Comparison of ENCODE assay signal across 1 cellular context in the genomic region with DNA sequence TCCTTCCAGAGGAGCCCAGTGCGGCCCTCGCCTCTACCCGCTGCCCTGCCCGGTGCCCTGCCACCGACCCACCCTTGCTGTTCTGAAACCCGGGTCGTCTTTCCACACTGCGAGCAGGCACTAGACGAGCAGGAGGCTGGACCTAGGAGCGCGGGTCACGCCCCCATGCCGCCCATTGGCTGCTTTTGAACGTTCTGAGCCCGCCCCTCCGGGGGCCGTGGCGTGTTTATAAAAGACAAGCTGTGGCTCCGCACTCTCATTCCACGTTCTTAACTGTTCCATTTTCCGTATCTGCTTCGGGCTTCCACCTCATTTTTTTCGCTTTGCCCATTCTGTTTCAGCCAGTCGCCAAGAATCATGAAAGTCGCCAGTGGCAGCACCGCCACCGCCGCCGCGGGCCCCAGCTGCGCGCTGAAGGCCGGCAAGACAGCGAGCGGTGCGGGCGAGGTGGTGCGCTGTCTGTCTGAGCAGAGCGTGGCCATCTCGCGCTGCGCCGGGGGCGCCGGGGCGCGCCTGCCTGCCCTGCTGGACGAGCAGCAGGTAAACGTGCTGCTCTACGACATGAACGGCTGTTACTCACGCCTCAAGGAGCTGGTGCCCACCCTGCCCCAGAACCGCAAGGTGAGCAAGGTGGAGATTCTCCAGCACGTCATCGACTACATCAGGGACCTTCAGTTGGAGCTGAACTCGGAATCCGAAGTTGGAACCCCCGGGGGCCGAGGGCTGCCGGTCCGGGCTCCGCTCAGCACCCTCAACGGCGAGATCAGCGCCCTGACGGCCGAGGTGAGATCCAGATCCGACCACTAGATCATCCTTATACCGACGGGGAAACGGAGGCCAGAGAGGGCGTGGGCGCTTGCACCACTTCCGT.
TF ChIP-seq lines count a peak whose summit lies in the region.

A gene with protein sequence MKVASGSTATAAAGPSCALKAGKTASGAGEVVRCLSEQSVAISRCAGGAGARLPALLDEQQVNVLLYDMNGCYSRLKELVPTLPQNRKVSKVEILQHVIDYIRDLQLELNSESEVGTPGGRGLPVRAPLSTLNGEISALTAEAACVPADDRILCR (plus strand): TSS at position 259 of the 871 bp plus-strand sequence. CDS start 99 bp downstream, at position 358.

TF ChIP-seq in HEK293, 187 proteins besides CTCF, POLR2A, EP300 and RAD21 (continued from another document and continues in another):
- TF ChIP-seq ZNF76 (tag by site-specific recombination; IDR thresholded peaks at IDR 0.05; ENCODE audit: borderline replicate concordance, low read depth) (peak; percentile 55; the same call in 1 of the 2 replicates), ZNF677 (tag by site-specific recombination; IDR thresholded peaks at IDR 0.05) (no peak), SCRT1 (tag by site-specific recombination; IDR thresholded peaks at IDR 0.05; ENCODE audit: borderline replicate concordance) (no peak), YY1 (tag by site-specific recombination; IDR thresholded peaks at IDR 0.05) (peak; percentile 42; the same call in 1 of the 2 replicates), ZNF768 (tag by site-specific recombination; IDR thresholded peaks at IDR 0.05) (no peak), ZBTB8A (tag by site-specific recombination; IDR thresholded peaks at IDR 0.05) (peak; percentile 37; the same call in 1 of the 2 replicates), SALL2 (tag by site-specific recombination; IDR thresholded peaks at IDR 0.05; ENCODE audit: borderline replicate concordance) (no peak), YY2 (tag by site-specific recombination; IDR thresholded peaks at IDR 0.05) (no peak), ZNF596 (tag by site-specific recombination; IDR thresholded peaks at IDR 0.05) (no peak), ZNF366 (tag by site-specific recombination; conservative IDR thresholded peaks at IDR 0.05) (no peak), ZNF561 (tag by site-specific recombination; IDR thresholded peaks at IDR 0.05; ENCODE audit: borderline replicate concordance) (no peak), ZNF571 (tag by site-specific recombination; IDR thresholded peaks at IDR 0.05) (no peak), ZFP41 (tag by site-specific recombination; IDR thresholded peaks at IDR 0.05; ENCODE audit: borderline replicate concordance) (no peak), ZNF544 (tag by site-specific recombination; IDR thresholded peaks at IDR 0.05) (no peak), ZNF311 (tag by site-specific recombination; IDR thresholded peaks at IDR 0.05; ENCODE audit: borderline replicate concordance) (no peak), SP2 (tag by site-specific recombination; IDR thresholded peaks at IDR 0.05) (peak; percentile 88), ZNF555 (tag by site-specific recombination; conservative IDR thresholded peaks at IDR 0.05) (no peak), SETDB1 (IDR thresholded peaks at IDR 0.05; ENCODE audit: insufficient read length, low read length) (no peak), HOXD13 (CRISPR knock-in tag; IDR thresholded peaks at IDR 0.05; ENCODE audit: borderline replicate concordance) (peak; percentile 36; the same call in 1 of the 2 replicates), ZFP69B (tag by site-specific recombination; IDR thresholded peaks at IDR 0.05) (no peak; the same call in 1 of the 2 replicates), ZFHX2 (tag by site-specific recombination; conservative IDR thresholded peaks at IDR 0.05) (no peak; the same call in none of the 2 replicates), ZNF350 (tag by site-specific recombination; IDR thresholded peaks at IDR 0.05) (no peak), ZNF701 (tag by site-specific recombination; IDR thresholded peaks at IDR 0.05) (no peak), ZBTB17 (tag by site-specific recombination; IDR thresholded peaks at IDR 0.05) (peak; percentile 97), ZNF121 (tag by site-specific recombination; IDR thresholded peaks at IDR 0.05) (no peak), SP3 (tag by site-specific recombination; IDR thresholded peaks at IDR 0.05) (peak; percentile 82), OVOL3 (tag by site-specific recombination; IDR thresholded peaks at IDR 0.05) (no peak), ZNF623 (tag by site-specific recombination; IDR thresholded peaks at IDR 0.05) (no peak), MEIS1 (CRISPR knock-in tag; IDR thresholded peaks at IDR 0.05; ENCODE audit: borderline replicate concordance) (no peak), ZNF626 (tag by site-specific recombination; IDR thresholded peaks at IDR 0.05) (no peak), ZNF239 (tag by site-specific recombination; IDR thresholded peaks at IDR 0.05) (no peak), PRDM1 (tag by site-specific recombination; IDR thresholded peaks at IDR 0.05) (no peak)
- TF ChIP-seq, protein P1, sequence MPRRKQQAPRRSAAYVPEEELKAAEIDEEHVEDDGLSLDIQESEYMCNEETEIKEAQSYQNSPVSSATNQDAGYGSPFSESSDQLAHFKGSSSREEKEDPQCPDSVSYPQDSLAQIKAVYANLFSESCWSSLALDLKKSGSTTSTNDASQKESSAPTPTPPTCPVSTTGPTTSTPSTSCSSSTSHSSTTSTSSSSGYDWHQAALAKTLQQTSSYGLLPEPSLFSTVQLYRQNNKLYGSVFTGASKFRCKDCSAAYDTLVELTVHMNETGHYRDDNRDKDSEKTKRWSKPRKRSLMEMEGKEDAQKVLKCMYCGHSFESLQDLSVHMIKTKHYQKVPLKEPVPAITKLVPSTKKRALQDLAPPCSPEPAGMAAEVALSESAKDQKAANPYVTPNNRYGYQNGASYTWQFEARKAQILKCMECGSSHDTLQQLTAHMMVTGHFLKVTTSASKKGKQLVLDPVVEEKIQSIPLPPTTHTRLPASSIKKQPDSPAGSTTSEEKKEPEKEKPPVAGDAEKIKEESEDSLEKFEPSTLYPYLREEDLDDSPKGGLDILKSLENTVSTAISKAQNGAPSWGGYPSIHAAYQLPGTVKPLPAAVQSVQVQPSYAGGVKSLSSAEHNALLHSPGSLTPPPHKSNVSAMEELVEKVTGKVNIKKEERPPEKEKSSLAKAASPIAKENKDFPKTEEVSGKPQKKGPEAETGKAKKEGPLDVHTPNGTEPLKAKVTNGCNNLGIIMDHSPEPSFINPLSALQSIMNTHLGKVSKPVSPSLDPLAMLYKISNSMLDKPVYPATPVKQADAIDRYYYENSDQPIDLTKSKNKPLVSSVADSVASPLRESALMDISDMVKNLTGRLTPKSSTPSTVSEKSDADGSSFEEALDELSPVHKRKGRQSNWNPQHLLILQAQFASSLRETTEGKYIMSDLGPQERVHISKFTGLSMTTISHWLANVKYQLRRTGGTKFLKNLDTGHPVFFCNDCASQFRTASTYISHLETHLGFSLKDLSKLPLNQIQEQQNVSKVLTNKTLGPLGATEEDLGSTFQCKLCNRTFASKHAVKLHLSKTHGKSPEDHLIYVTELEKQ (tag by site-specific recombination; IDR thresholded peaks at IDR 0.05; ENCODE audit: borderline replicate concordance), result peak; percentile 4; the same call in 1 of the 2 replicates
- TF ChIP-seq, protein P2, sequence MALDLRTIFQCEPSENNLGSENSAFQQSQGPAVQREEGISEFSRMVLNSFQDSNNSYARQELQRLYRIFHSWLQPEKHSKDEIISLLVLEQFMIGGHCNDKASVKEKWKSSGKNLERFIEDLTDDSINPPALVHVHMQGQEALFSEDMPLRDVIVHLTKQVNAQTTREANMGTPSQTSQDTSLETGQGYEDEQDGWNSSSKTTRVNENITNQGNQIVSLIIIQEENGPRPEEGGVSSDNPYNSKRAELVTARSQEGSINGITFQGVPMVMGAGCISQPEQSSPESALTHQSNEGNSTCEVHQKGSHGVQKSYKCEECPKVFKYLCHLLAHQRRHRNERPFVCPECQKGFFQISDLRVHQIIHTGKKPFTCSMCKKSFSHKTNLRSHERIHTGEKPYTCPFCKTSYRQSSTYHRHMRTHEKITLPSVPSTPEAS (tag by site-specific recombination; IDR thresholded peaks at IDR 0.05), result no peak
- TF ChIP-seq, protein P3, sequence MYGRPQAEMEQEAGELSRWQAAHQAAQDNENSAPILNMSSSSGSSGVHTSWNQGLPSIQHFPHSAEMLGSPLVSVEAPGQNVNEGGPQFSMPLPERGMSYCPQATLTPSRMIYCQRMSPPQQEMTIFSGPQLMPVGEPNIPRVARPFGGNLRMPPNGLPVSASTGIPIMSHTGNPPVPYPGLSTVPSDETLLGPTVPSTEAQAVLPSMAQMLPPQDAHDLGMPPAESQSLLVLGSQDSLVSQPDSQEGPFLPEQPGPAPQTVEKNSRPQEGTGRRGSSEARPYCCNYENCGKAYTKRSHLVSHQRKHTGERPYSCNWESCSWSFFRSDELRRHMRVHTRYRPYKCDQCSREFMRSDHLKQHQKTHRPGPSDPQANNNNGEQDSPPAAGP (tag by site-specific recombination; IDR thresholded peaks at IDR 0.05), result peak; percentile 82
- TF ChIP-seq, protein P4, sequence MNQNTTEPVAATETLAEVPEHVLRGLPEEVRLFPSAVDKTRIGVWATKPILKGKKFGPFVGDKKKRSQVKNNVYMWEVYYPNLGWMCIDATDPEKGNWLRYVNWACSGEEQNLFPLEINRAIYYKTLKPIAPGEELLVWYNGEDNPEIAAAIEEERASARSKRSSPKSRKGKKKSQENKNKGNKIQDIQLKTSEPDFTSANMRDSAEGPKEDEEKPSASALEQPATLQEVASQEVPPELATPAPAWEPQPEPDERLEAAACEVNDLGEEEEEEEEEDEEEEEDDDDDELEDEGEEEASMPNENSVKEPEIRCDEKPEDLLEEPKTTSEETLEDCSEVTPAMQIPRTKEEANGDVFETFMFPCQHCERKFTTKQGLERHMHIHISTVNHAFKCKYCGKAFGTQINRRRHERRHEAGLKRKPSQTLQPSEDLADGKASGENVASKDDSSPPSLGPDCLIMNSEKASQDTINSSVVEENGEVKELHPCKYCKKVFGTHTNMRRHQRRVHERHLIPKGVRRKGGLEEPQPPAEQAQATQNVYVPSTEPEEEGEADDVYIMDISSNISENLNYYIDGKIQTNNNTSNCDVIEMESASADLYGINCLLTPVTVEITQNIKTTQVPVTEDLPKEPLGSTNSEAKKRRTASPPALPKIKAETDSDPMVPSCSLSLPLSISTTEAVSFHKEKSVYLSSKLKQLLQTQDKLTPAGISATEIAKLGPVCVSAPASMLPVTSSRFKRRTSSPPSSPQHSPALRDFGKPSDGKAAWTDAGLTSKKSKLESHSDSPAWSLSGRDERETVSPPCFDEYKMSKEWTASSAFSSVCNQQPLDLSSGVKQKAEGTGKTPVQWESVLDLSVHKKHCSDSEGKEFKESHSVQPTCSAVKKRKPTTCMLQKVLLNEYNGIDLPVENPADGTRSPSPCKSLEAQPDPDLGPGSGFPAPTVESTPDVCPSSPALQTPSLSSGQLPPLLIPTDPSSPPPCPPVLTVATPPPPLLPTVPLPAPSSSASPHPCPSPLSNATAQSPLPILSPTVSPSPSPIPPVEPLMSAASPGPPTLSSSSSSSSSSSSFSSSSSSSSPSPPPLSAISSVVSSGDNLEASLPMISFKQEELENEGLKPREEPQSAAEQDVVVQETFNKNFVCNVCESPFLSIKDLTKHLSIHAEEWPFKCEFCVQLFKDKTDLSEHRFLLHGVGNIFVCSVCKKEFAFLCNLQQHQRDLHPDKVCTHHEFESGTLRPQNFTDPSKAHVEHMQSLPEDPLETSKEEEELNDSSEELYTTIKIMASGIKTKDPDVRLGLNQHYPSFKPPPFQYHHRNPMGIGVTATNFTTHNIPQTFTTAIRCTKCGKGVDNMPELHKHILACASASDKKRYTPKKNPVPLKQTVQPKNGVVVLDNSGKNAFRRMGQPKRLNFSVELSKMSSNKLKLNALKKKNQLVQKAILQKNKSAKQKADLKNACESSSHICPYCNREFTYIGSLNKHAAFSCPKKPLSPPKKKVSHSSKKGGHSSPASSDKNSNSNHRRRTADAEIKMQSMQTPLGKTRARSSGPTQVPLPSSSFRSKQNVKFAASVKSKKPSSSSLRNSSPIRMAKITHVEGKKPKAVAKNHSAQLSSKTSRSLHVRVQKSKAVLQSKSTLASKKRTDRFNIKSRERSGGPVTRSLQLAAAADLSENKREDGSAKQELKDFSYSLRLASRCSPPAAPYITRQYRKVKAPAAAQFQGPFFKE (tag by site-specific recombination; IDR thresholded peaks at IDR 0.05; ENCODE audit: borderline replicate concordance), result no peak
- TF ChIP-seq, protein P5, sequence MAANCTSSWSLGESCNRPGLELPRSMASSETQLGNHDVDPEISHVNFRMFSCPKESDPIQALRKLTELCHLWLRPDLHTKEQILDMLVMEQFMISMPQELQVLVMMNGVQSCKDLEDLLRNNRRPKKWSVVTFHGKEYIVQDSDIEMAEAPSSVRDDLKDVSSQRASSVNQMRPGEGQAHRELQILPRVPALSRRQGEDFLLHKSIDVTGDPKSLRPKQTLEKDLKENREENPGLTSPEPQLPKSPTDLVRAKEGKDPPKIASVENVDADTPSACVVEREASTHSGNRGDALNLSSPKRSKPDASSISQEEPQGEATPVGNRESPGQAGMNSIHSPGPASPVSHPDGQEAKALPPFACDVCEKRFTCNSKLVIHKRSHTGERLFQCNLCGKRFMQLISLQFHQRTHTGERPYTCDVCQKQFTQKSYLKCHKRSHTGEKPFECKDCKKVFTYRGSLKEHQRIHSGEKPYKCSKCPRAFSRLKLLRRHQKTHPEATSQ (tag by site-specific recombination; IDR thresholded peaks at IDR 0.05), result no peak
- TF ChIP-seq, protein P6, sequence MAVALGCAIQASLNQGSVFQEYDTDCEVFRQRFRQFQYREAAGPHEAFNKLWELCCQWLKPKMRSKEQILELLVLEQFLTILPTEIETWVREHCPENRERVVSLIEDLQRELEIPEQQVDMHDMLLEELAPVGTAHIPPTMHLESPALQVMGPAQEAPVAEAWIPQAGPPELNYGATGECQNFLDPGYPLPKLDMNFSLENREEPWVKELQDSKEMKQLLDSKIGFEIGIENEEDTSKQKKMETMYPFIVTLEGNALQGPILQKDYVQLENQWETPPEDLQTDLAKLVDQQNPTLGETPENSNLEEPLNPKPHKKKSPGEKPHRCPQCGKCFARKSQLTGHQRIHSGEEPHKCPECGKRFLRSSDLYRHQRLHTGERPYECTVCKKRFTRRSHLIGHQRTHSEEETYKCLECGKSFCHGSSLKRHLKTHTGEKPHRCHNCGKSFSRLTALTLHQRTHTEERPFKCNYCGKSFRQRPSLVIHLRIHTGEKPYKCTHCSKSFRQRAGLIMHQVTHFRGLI (tag by site-specific recombination; IDR thresholded peaks at IDR 0.05), result peak; percentile 78
- TF ChIP-seq, protein P7, sequence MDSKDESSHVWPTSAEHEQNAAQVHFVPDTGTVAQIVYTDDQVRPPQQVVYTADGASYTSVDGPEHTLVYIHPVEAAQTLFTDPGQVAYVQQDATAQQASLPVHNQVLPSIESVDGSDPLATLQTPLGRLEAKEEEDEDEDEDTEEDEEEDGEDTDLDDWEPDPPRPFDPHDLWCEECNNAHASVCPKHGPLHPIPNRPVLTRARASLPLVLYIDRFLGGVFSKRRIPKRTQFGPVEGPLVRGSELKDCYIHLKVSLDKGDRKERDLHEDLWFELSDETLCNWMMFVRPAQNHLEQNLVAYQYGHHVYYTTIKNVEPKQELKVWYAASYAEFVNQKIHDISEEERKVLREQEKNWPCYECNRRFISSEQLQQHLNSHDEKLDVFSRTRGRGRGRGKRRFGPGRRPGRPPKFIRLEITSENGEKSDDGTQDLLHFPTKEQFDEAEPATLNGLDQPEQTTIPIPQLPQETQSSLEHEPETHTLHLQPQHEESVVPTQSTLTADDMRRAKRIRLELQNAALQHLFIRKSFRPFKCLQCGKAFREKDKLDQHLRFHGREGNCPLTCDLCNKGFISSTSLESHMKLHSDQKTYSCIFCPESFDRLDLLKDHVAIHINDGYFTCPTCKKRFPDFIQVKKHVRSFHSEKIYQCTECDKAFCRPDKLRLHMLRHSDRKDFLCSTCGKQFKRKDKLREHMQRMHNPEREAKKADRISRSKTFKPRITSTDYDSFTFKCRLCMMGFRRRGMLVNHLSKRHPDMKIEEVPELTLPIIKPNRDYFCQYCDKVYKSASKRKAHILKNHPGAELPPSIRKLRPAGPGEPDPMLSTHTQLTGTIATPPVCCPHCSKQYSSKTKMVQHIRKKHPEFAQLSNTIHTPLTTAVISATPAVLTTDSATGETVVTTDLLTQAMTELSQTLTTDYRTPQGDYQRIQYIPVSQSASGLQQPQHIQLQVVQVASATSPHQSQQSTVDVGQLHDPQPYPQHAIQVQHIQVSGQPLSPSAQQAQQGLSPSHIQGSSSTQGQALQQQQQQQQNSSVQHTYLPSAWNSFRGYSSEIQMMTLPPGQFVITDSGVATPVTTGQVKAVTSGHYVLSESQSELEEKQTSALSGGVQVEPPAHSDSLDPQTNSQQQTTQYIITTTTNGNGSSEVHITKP (tag by site-specific recombination; IDR thresholded peaks at IDR 0.05), result peak; percentile 67
